Comparison of ENCODE assay signal across 29 cellular contexts in the genomic region with DNA sequence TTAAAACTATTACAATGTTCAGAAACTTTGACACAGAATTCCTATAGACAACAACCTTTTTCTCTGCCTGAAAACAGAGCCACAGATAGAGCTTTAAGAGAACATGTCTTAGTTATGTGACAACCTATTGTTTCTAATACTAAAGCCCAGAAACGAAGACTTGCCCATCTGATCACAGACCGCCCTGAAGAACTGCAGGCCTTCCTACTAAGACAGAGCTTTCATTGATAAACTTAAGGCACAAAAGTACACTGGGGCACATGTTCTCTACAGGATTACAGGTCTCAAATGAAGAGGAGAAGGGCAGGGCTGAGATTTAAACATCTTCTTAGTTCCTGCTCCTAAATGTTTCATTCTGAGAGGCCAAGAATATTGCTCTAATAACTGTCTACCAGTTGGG.
"Had no signal": no experiment of that assay in that cellular context is flagged by ENCODE, and none has a peak within 500 bp of the region (broad histone marks: within the 10 kb centered on the region; RNA-seq: fewer than 3 reads in every experiment).

No MANE protein-coding gene starts in this region.

- H3K4me3 Mint-ChIP-seq: activated CD8-positive, alpha-beta T cell treated with anti-CD3 and anti-CD28 coated beads, Interleukin-2, amount 10 ng/mL, durations not matched to agents 7 days and 5 days; activated naive CD4-positive, alpha-beta T cell treated with anti-CD3 and anti-CD28 coated beads, Interleukin-2, amount 50 U/mL, for 24 hours; activated T-cell treated with anti-CD3 and anti-CD28 coated beads, Interleukin-2, amount 50 U/mL, for 24 hours had no signal

- DNase-seq: activated CD4-positive, alpha-beta T cell treated with anti-CD3 and anti-CD28 coated beads for 1 hour; activated CD4-positive, alpha-beta T cell treated with anti-CD3 and anti-CD28 coated beads for 48 hours; activated CD4-positive, CD25-positive, alpha-beta regulatory T cell; activated CD8-positive, alpha-beta T cell treated with anti-CD3 and anti-CD28 coated beads, Interleukin-2, amount 10 ng/mL, durations not matched to agents 7 days and 5 days; activated gamma-delta T cell; activated naive CD4-positive, alpha-beta T cell treated with Interleukin-2 at 50 U/mL for 16 hours; activated T-cell treated with anti-CD3 and anti-CD28 coated beads, Interleukin-2, amount 50 U/mL, for 24 hours; adrenal gland; body of pancreas; caudate nucleus; KG1; MM.1S; MV-4-11; NCI-H1092 treated with DMSO at 0.1 percent for 48 hours; NCI-H1417; NCI-H146; NCI-H187; NCI-H2029 treated with DMSO at 0.1 percent for 48 hours; NCI-H2107; NCI-H2171; NCI-H510A; NCI-H526; NCI-H748 treated with DMSO at 0.1 percent for 48 hours; Right ventricle myocardium superior; T1000; WERI-Rb-1 had no signal

- H3K27me3 Mint-ChIP-seq: activated naive CD4-positive, alpha-beta T cell treated with anti-CD3 and anti-CD28 coated beads, Interleukin-2, amount 50 U/mL, for 24 hours; activated T-cell treated with anti-CD3 and anti-CD28 coated beads, Interleukin-2, amount 50 U/mL, for 24 hours had no signal

- H3K4me3 ChIP-seq: adrenal gland, body of pancreas, SK-N-MC had no signal

- H3K4me1 Mint-ChIP-seq: activated naive CD4-positive, alpha-beta T cell treated with anti-CD3 and anti-CD28 coated beads, Interleukin-2, amount 50 U/mL, for 24 hours had no signal

- H3K9me3 ChIP-seq: adrenal gland, body of pancreas had no signal

- H3K27ac ChIP-seq: adrenal gland, body of pancreas, SK-N-MC, WERI-Rb-1 had no signal

- H3K27me3 ChIP-seq: adrenal gland, body of pancreas had no signal

- H3K36me3 ChIP-seq: adrenal gland, WERI-Rb-1 had no signal

- H3K36me3 Mint-ChIP-seq: activated naive CD4-positive, alpha-beta T cell treated with anti-CD3 and anti-CD28 coated beads, Interleukin-2, amount 50 U/mL, for 24 hours had no signal

- H3K27ac Mint-ChIP-seq: activated CD8-positive, alpha-beta T cell treated with anti-CD3 and anti-CD28 coated beads, Interleukin-2, amount 10 ng/mL, durations not matched to agents 7 days and 5 days; activated naive CD4-positive, alpha-beta T cell treated with anti-CD3 and anti-CD28 coated beads, Interleukin-2, amount 50 U/mL, for 24 hours; activated T-cell treated with anti-CD3 and anti-CD28 coated beads, Interleukin-2, amount 50 U/mL, for 24 hours; activated T-helper 2 cell treated with anti-CD3 and anti-CD28 coated beads, Interferon-gamma antibody, Interleukin-2, Interleukin-4, amounts not matched to agents 10 μg/mL and 5 μg/mL and 100 μg/mL, durations not matched to agents 14 hours and 24 hours and 36 hours had no signal

- ATAC-seq: activated CD8-positive, alpha-beta T cell treated with anti-CD3 and anti-CD28 coated beads, Interleukin-2, amount 10 ng/mL, durations not matched to agents 7 days and 5 days; body of pancreas had no signal

- H3K4me1 ChIP-seq: adrenal gland had no signal

- H3K9me3 Mint-ChIP-seq: activated naive CD4-positive, alpha-beta T cell treated with anti-CD3 and anti-CD28 coated beads, Interleukin-2, amount 50 U/mL, for 24 hours; activated T-cell treated with anti-CD3 and anti-CD28 coated beads, Interleukin-2, amount 50 U/mL, for 24 hours; activated T-helper 2 cell treated with anti-CD3 and anti-CD28 coated beads, Interferon-gamma antibody, Interleukin-2, Interleukin-4, amounts not matched to agents 10 μg/mL and 5 μg/mL and 100 μg/mL, durations not matched to agents 14 hours and 24 hours and 36 hours had no signal
